In the genomic region with DNA sequence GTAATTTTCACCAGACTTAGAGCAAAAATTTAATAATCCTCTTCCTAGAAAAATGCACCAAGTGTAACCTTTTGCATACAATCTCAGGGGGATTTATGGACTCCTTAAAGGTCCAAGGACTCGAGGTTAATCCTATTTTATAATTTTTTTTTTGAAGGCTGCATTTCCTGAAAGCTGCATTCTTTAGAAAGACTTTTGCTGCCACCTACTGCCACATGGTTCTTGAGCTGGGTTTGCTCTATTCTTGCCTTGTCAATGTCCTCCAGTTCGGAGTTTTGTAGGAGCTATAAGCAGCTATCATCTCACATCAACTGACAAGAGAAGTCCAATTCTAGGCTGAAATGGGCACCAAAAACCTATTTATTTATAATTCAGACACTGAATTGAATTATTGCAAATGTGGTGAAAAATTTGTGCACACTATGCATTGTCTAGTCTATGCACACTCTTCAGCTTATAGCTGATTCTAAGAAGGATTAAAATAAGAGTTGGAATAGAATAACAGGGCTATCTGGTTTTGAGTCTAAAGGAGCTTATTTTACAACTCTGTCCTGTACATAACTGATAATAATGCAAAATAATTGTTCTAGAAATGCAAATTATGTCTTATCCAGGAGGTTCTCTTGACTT, we compare ENCODE assay signal across 8 cellular contexts. TPM values are rescaled to one million over a fixed set of nuclear protein-coding genes. Genes with fewer than 3 reads are reported as not detected.
DNase-seq lines count a peak whose midpoint lies in the region; ATAC-seq and TF ChIP-seq lines count a peak whose summit lies in the region.

No MANE protein-coding gene starts in this region.

- H3K9me3 Mint-ChIP-seq in activated T-helper 17 cell treated with anti-CD3 and anti-CD28 coated beads, Interleukin-2, amount 50 U/mL, for 72 hours, result no peaks in the 10 kb centered on the region

- TF ChIP-seq CTCF in BJ (IDR thresholded peaks at IDR 0.05; ENCODE audit: insufficient read depth, low read depth, low read length) (peak; percentile 69), right atrium auricular region (IDR thresholded peaks at IDR 0.05) (peak; percentile 18 to 63), spleen (IDR thresholded peaks at IDR 0.05 in 8 of 11, conservative IDR thresholded peaks at IDR 0.05 in 3 of 11) (peak in 10 of 11 experiments; percentile 32 to 69 (median 55))

- no peaks in the 10 kb centered on the region for H3K27me3 Mint-ChIP-seq in activated T-helper 17 cell treated with anti-CD3 and anti-CD28 coated beads, Interleukin-2, amount 50 U/mL, for 72 hours

- H3K4me1 ChIP-seq in right atrium auricular region, result no peaks in the 10 kb centered on the region
- peaks cover 0 to 21% (median 9%) of the 10 kb centered on the region in 6 donors for H3K4me1 ChIP-seq in spleen

- H3K27me3 ChIP-seq in BJ (ENCODE audit: control insufficient read depth, insufficient read depth, low read length), result no peaks in the 10 kb centered on the region
- no peaks in the 10 kb centered on the region for H3K27me3 ChIP-seq in right atrium auricular region
- no peaks in the 10 kb centered on the region for H3K27me3 ChIP-seq in spleen (replicated peaks in 1 of 7)

- no peak overlapping the region for H3K4me3 ChIP-seq in BJ (ENCODE audit: low read depth, low read length)
- H3K4me3 ChIP-seq in right atrium auricular region, result no peak overlapping the region
- no peak overlapping the region for H3K4me3 ChIP-seq in spleen

- H3K27ac Mint-ChIP-seq in activated T-helper 17 cell treated with anti-CD3 and anti-CD28 coated beads, Interleukin-2, amount 50 U/mL, for 72 hours, result no peak overlapping the region

- H3K36me3 ChIP-seq in BJ (ENCODE audit: control insufficient read depth, insufficient read depth, low read length) (no peaks in the 10 kb centered on the region), right atrium auricular region (no peaks in the 10 kb centered on the region), spleen (peaks cover 0 to 8% (median 0%) of the 10 kb centered on the region in 6 donors)

- no peak overlapping the region for H3K4me3 Mint-ChIP-seq in activated T-helper 17 cell treated with anti-CD3 and anti-CD28 coated beads, Interleukin-2, amount 50 U/mL, for 72 hours

- peak; percentile 57 for ATAC-seq in GM18868 (IDR thresholded peaks at IDR 0.05; ENCODE audit: unreplicated experiment)
- peak; percentile 43 for ATAC-seq in activated T-helper 17 cell treated with anti-CD3 and anti-CD28 coated beads, Interleukin-2, amount 50 U/mL, for 72 hours (replicated peaks)
- no peak for ATAC-seq in GM19324 (IDR thresholded peaks at IDR 0.05; ENCODE audit: low FRiP score, unreplicated experiment)
- ATAC-seq in HG03175 (IDR thresholded peaks at IDR 0.05; ENCODE audit: unreplicated experiment), result no peak

- CTCF ChIA-PET in BJ (lab: Yijun Ruan, JAX), result interaction anchor here (0.6 to 6.4 kb wide), 34 partner anchors 9 to 873 kb away, joined by 3 to 205 read pairs (median 4); partner anchors contain the start of genes COMMD9 and PRR5L

- no peak for TF ChIP-seq POLR2A in spleen (IDR thresholded peaks at IDR 0.05)

- H3K36me3 Mint-ChIP-seq in activated T-helper 17 cell treated with anti-CD3 and anti-CD28 coated beads, Interleukin-2, amount 50 U/mL, for 72 hours (ENCODE audit: low read depth), result no peaks in the 10 kb centered on the region

- intact Hi-C loops in spleen (cut with DNase I; ENCODE audit: low total_unique reads), result loop anchor here (5.0 kb wide), 1 partner anchor 187 kb away; no protein-coding TSS in a partner anchor

- 28 to 38% (median 31%) methylated on average over 2 of the region's 2 CpGs for WGBS in spleen, 5 donors

- no peaks in the 10 kb centered on the region for H3K4me1 Mint-ChIP-seq in activated T-helper 17 cell treated with anti-CD3 and anti-CD28 coated beads, Interleukin-2, amount 50 U/mL, for 72 hours

- no peak for DNase-seq in BJ (ENCODE audit: low read depth)
- DNase-seq in NCI-H345 (lab: John Stamatoyannopoulos, UW), result peak; percentile 52
- DNase-seq in right atrium auricular region (ENCODE audit: low spot score), result no peak
- DNase-seq in spleen, result no peak

- POLR2A ChIA-PET in BJ (lab: Charles Lee), result no interaction called here

- H3K9me3 ChIP-seq in right atrium auricular region (no peaks in the 10 kb centered on the region), spleen (no peaks in the 10 kb centered on the region)

- H3K27ac ChIP-seq in right atrium auricular region (no peak overlapping the region), spleen (no peak overlapping the region)

RNA-seq across cellular contexts. Expression of gene TRAF6, which starts 31.3 kb away (rescaled TPM):
- polyA plus RNA-seq in BJ (2011; rRNA removed) (6.2 and 9.0 TPM in 2 replicates), spleen (1 to 10 TPM; 2.1 to 3.9 (median 2.7) TPM)
- polyA minus RNA-seq in BJ (2011; rRNA and poly(A)+ RNA removed), result 6.1 and 9.7 TPM in 2 replicates
- 10 to 100 TPM in 1 of 2 donors, 1 to 10 TPM in 1; 8.7 to 10.7 TPM for total RNA-seq in activated T-helper 17 cell treated with anti-CD3 and anti-CD28 coated beads, Interleukin-2, amount 50 U/mL, for 72 hours
- total RNA-seq in right atrium auricular region (10 to 100 TPM in 1 of 2 donors, 1 to 10 TPM in 1; 10.0 to 10.7 TPM), spleen (10 to 100 TPM; 18.5 to 26.1 (median 20.6) TPM)

Comparison
In these comparisons a context has a peak if more than half of its experiments do, and no peak if none do; other contexts are left out.
1. ATAC-seq: peak in GM18868 (single experiment) and activated T-helper 17 cell treated with anti-CD3 and anti-CD28 coated beads, Interleukin-2, amount 50 U/mL, for 72 hours (single experiment); none in GM19324 (single experiment) and HG03175 (single experiment).
2. Peak in every context shown above with its lines, with median percentiles within 50 percentile points of each other: CTCF ChIP-seq.